ENCODE assay signal across 1 cellular context in genomic region chr16:2968738-2969544, GRCh38.
TF ChIP-seq lines count a peak whose summit lies in the region.

TSS of gene PAQR4 (plus strand) at chr16:2969348. CDS start at chr16:2969675, 327 bp downstream.

TF ChIP-seq in HEK293, 187 proteins besides CTCF, POLR2A, EP300 and RAD21 (continued from another document):
- TF ChIP-seq ZNF513 (tag by site-specific recombination; IDR thresholded peaks at IDR 0.05) = no peak
- TF ChIP-seq ZNF701 (tag by site-specific recombination; IDR thresholded peaks at IDR 0.05) = no peak
- TF ChIP-seq ZNF548 (tag by site-specific recombination; IDR thresholded peaks at IDR 0.05) = no peak
- TF ChIP-seq ZEB2 (tag by site-specific recombination; IDR thresholded peaks at IDR 0.05) = peak; percentile 93
- TF ChIP-seq BCL11B (tag by site-specific recombination; IDR thresholded peaks at IDR 0.05; ENCODE audit: low read depth) = 0 out of 2 replicates have a peak, but pooled peaks have one; percentile 61
- no peak for TF ChIP-seq ZNF157 (tag by site-specific recombination; IDR thresholded peaks at IDR 0.05)
- TF ChIP-seq ATF2 (tag by site-specific recombination; IDR thresholded peaks at IDR 0.05; ENCODE audit: low read depth) = no peak
- TF ChIP-seq ZNF510 (tag by site-specific recombination; IDR thresholded peaks at IDR 0.05; ENCODE audit: insufficient replicate concordance) = no peak
- no peak for TF ChIP-seq ZNF416 (tag by site-specific recombination; IDR thresholded peaks at IDR 0.05)
- no peak for TF ChIP-seq ZNF785 (tag by site-specific recombination; IDR thresholded peaks at IDR 0.05)
- TF ChIP-seq ZBTB17 (tag by site-specific recombination; IDR thresholded peaks at IDR 0.05) = peak; percentile 91
- TF ChIP-seq ZNF830 (tag by site-specific recombination; IDR thresholded peaks at IDR 0.05; ENCODE audit: low read depth) = no peak
- 0 out of 2 replicates have a peak, but pooled peaks have one; percentile 30 for TF ChIP-seq ZNF561 (tag by site-specific recombination; IDR thresholded peaks at IDR 0.05; ENCODE audit: borderline replicate concordance)
- TF ChIP-seq SCRT1 (tag by site-specific recombination; IDR thresholded peaks at IDR 0.05; ENCODE audit: borderline replicate concordance) = no peak
- no peak for TF ChIP-seq ZSCAN23 (tag by site-specific recombination; IDR thresholded peaks at IDR 0.05)
- no peak for TF ChIP-seq ZSCAN4 (tag by site-specific recombination; IDR thresholded peaks at IDR 0.05)
- no peak for TF ChIP-seq ZNF214 (tag by site-specific recombination; IDR thresholded peaks at IDR 0.05; ENCODE audit: borderline replicate concordance)
- peak; percentile 74 for TF ChIP-seq KLF9 (tag by site-specific recombination; IDR thresholded peaks at IDR 0.05; ENCODE audit: low read depth)
- peak; percentile 23; the same call in 1 of the 2 replicates for TF ChIP-seq GLIS1 (tag by site-specific recombination; IDR thresholded peaks at IDR 0.05)
- no peak for TF ChIP-seq ZNF280D (tag by site-specific recombination; IDR thresholded peaks at IDR 0.05)
- no peak for TF ChIP-seq ZNF239 (tag by site-specific recombination; IDR thresholded peaks at IDR 0.05)
- no peak for TF ChIP-seq ZNF596 (tag by site-specific recombination; IDR thresholded peaks at IDR 0.05)
- no peak for TF ChIP-seq ZNF311 (tag by site-specific recombination; IDR thresholded peaks at IDR 0.05; ENCODE audit: borderline replicate concordance)
- no peak for TF ChIP-seq ZNF302 (tag by site-specific recombination; IDR thresholded peaks at IDR 0.05; ENCODE audit: low read depth)
- peak; percentile 93 for TF ChIP-seq ZBTB11 (tag by site-specific recombination; conservative IDR thresholded peaks at IDR 0.05; ENCODE audit: low read depth)
- TF ChIP-seq ZNF19 (tag by site-specific recombination; IDR thresholded peaks at IDR 0.05; ENCODE audit: low read depth) = no peak
- no peak for TF ChIP-seq ZNF530 (tag by site-specific recombination; IDR thresholded peaks at IDR 0.05; ENCODE audit: low read depth)
- TF ChIP-seq KLF10 (tag by site-specific recombination; IDR thresholded peaks at IDR 0.05) = peak; percentile 77
- no peak for TF ChIP-seq PRDM2 (tag by site-specific recombination; IDR thresholded peaks at IDR 0.05; ENCODE audit: borderline replicate concordance)
- TF ChIP-seq ZNF354C (tag by site-specific recombination; IDR thresholded peaks at IDR 0.05; ENCODE audit: borderline replicate concordance, low read depth) = no peak
- TF ChIP-seq ZNF677 (tag by site-specific recombination; IDR thresholded peaks at IDR 0.05) = no peak
- no peak for TF ChIP-seq ZFP3 (tag by site-specific recombination; IDR thresholded peaks at IDR 0.05; ENCODE audit: low read depth)
